Comparison of ENCODE assay signal across 1 cellular context in the genomic region with DNA sequence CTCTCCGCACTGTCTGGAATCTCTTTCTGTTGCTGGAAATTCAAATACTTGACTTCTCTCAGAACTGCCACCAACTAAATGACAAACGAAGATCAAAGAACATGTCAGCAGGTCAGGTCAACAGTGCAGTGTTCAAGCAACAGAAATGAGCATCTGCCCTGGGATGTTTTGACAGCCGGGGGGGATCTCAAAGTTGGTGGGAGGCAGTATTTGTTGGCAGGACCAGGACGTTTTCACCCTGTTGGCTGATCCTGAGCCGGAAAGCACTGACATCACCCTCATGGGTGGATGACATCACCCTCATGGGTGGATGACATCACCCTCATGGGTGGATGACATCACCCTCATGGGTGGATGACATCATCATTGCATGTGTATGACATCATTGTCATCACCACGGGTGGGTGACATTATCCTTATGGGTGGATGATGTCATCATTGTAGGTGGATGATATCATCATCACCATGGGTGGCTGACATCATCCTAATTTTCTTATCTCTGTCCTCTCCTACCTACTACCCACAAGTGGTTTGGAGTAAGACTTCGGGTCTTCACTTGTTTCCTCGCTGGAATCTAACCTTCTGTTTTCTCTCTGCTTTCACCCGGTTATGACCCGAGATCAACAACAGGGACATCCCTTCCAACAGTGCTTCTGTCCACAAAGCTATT.
TF ChIP-seq lines count a peak whose summit lies in the region.

No MANE protein-coding gene starts in this region.

TF ChIP-seq in HCT116, 20 proteins besides CTCF, POLR2A, EP300 and RAD21 (continued from another document):
- TF ChIP-seq, protein P1, sequence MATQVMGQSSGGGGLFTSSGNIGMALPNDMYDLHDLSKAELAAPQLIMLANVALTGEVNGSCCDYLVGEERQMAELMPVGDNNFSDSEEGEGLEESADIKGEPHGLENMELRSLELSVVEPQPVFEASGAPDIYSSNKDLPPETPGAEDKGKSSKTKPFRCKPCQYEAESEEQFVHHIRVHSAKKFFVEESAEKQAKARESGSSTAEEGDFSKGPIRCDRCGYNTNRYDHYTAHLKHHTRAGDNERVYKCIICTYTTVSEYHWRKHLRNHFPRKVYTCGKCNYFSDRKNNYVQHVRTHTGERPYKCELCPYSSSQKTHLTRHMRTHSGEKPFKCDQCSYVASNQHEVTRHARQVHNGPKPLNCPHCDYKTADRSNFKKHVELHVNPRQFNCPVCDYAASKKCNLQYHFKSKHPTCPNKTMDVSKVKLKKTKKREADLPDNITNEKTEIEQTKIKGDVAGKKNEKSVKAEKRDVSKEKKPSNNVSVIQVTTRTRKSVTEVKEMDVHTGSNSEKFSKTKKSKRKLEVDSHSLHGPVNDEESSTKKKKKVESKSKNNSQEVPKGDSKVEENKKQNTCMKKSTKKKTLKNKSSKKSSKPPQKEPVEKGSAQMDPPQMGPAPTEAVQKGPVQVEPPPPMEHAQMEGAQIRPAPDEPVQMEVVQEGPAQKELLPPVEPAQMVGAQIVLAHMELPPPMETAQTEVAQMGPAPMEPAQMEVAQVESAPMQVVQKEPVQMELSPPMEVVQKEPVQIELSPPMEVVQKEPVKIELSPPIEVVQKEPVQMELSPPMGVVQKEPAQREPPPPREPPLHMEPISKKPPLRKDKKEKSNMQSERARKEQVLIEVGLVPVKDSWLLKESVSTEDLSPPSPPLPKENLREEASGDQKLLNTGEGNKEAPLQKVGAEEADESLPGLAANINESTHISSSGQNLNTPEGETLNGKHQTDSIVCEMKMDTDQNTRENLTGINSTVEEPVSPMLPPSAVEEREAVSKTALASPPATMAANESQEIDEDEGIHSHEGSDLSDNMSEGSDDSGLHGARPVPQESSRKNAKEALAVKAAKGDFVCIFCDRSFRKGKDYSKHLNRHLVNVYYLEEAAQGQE (IDR thresholded peaks at IDR 0.05; ENCODE audit: low read depth) = no peak
- TF ChIP-seq CEBPB (IDR thresholded peaks at IDR 0.05; ENCODE audit: low read depth) (no peak), ZNF274 (IDR thresholded peaks at IDR 0.05; ENCODE audit: low read depth, low read length) (no peak), EZH2phosphoT487 (IDR thresholded peaks at IDR 0.05; ENCODE audit: borderline replicate concordance) (no peak)
- TF ChIP-seq, protein P2, sequence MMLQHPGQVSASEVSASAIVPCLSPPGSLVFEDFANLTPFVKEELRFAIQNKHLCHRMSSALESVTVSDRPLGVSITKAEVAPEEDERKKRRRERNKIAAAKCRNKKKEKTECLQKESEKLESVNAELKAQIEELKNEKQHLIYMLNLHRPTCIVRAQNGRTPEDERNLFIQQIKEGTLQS (IDR thresholded peaks at IDR 0.05) = peak; percentile 64
- TF ChIP-seq, protein P3, sequence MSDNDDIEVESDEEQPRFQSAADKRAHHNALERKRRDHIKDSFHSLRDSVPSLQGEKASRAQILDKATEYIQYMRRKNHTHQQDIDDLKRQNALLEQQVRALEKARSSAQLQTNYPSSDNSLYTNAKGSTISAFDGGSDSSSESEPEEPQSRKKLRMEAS (IDR thresholded peaks at IDR 0.05) = no peak
- TF ChIP-seq, protein P4, sequence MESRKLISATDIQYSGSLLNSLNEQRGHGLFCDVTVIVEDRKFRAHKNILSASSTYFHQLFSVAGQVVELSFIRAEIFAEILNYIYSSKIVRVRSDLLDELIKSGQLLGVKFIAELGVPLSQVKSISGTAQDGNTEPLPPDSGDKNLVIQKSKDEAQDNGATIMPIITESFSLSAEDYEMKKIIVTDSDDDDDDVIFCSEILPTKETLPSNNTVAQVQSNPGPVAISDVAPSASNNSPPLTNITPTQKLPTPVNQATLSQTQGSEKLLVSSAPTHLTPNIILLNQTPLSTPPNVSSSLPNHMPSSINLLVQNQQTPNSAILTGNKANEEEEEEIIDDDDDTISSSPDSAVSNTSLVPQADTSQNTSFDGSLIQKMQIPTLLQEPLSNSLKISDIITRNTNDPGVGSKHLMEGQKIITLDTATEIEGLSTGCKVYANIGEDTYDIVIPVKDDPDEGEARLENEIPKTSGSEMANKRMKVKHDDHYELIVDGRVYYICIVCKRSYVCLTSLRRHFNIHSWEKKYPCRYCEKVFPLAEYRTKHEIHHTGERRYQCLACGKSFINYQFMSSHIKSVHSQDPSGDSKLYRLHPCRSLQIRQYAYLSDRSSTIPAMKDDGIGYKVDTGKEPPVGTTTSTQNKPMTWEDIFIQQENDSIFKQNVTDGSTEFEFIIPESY (IDR thresholded peaks at IDR 0.05; ENCODE audit: extremely low read depth, insufficient replicate concordance, low read length) = no peak
